ENCODE assay signal across 8 cellular contexts in genomic region chr14:26730929-26731618, GRCh38.
DNase-seq lines count a peak whose midpoint lies in the region; ATAC-seq and TF ChIP-seq lines count a peak whose summit lies in the region.

No MANE protein-coding gene starts in this region.

- no peak overlapping the region for H3K23ac ChIP-seq in trophoblast cell (ENCODE audit: low read length)

- peak; percentile 47 for TF ChIP-seq CTCF in epithelial cell of esophagus (IDR thresholded peaks at IDR 0.05; ENCODE audit: insufficient read depth, low read depth, low read length, missing control alignments)

- ATAC-seq in HG02623 (IDR thresholded peaks at IDR 0.05; ENCODE audit: unreplicated experiment) (no peak), GM18505 (IDR thresholded peaks at IDR 0.05; ENCODE audit: unreplicated experiment) (no peak)

- H3K18ac ChIP-seq in trophoblast cell (ENCODE audit: low read length): no peak overlapping the region

- no peaks in the 10 kb centered on the region for H3K27me3 ChIP-seq in trophoblast cell (ENCODE audit: insufficient read depth, low read length)

- H3K27ac ChIP-seq in trophoblast cell (ENCODE audit: low read depth, low read length): no peak overlapping the region

- no peak overlapping the region for H3K14ac ChIP-seq in trophoblast cell (ENCODE audit: low read length)

- no peak overlapping the region for H2BK5ac ChIP-seq in trophoblast cell (ENCODE audit: low read depth, low read length, poor library complexity)

- peak; percentile 33 for DNase-seq in NCI-H2107 treated with DMSO at 0.1 percent for 48 hours (lab: John Stamatoyannopoulos, UW; ENCODE audit: unreplicated experiment)
- DNase-seq in NCI-H2107 (lab: John Stamatoyannopoulos, UW): no peak
- DNase-seq in NCI-H526 (lab: John Stamatoyannopoulos, UW): peak; percentile 12 to 47
- peak; percentile 26 for DNase-seq in epithelial cell of esophagus (ENCODE audit: low read depth)
- DNase-seq in renal cortical epithelial cell (ENCODE audit: low read depth): peak; percentile 6
- DNase-seq in trophoblast cell: no peak

- no CpG with 5 or more reads among the region's 4 CpGs for whole genome bisulfite sequencing in trophoblast cell (ENCODE audit: extremely low coverage, insufficient coverage, insufficient read length)

- H3K79me2 ChIP-seq in trophoblast cell (ENCODE audit: control insufficient read depth, insufficient read depth, low read length, poor library complexity): no peaks in the 10 kb centered on the region

- H3K4me1 ChIP-seq in trophoblast cell (ENCODE audit: control insufficient read depth in 1 of 2, insufficient read depth in 2 of 2, low read length in 2 of 2): no peaks in the 10 kb centered on the region

- no peak overlapping the region for H2AK5ac ChIP-seq in trophoblast cell (ENCODE audit: low read length)

- H3K4me3 ChIP-seq in epithelial cell of esophagus (ENCODE audit: low read length) (no peak overlapping the region), trophoblast cell (ENCODE audit: low read depth, low read length) (no peak overlapping the region)

- H3K79me1 ChIP-seq in trophoblast cell (ENCODE audit: low read length): no peaks in the 10 kb centered on the region

- no peaks in the 10 kb centered on the region for H3K36me3 ChIP-seq in trophoblast cell (ENCODE audit: control insufficient read depth in 1 of 2, insufficient read depth in 2 of 2, low read length in 2 of 2)

- H4K91ac ChIP-seq in trophoblast cell (ENCODE audit: low read depth, low read length): no peak overlapping the region

- H2AFZ ChIP-seq in trophoblast cell (ENCODE audit: insufficient read depth, low read length, poor library complexity): no peak overlapping the region

- no peak for TF ChIP-seq POLR2A in GM18505 (IDR thresholded peaks at IDR 0.05; ENCODE audit: borderline replicate concordance, extremely low read depth, insufficient read depth, insufficient read length)

- no peak overlapping the region for H3K9ac ChIP-seq in trophoblast cell (ENCODE audit: low read length)

- H4K12ac ChIP-seq in trophoblast cell (ENCODE audit: low read depth, low read length): no peak overlapping the region

- H2BK120ac ChIP-seq in trophoblast cell (ENCODE audit: insufficient read depth, low read length, poor library complexity): no peak overlapping the region

- H2BK12ac ChIP-seq in trophoblast cell (ENCODE audit: low read length): no peak overlapping the region

- H4K8ac ChIP-seq in trophoblast cell (ENCODE audit: low read depth, low read length): no peak overlapping the region

- no peak overlapping the region for H3K4ac ChIP-seq in trophoblast cell (ENCODE audit: low read depth, low read length)

- H3K9me3 ChIP-seq in trophoblast cell (ENCODE audit: insufficient read depth, low read depth, low read length): no peaks in the 10 kb centered on the region

- H3K4me2 ChIP-seq in trophoblast cell (ENCODE audit: low read length): no peak overlapping the region

Comparison
In these comparisons a context has a peak if more than half of its experiments do, and no peak if none do; other contexts are left out.
1. DNase-seq: peak in NCI-H2107 treated with DMSO at 0.1 percent for 48 hours (single experiment), NCI-H526 (2 of 2), epithelial cell of esophagus (single experiment) and renal cortical epithelial cell (single experiment); none in NCI-H2107 (single experiment) and trophoblast cell (0 of 2).